Comparison of ENCODE assay signal across 2 cellular contexts in genomic region chr10:103215601-103216000, GRCh38.
A peak's percentile ranks its signal among the peaks of the same experiment; 100 is the strongest.
TF ChIP-seq lines count a peak whose summit lies in the region.

No MANE protein-coding gene starts in this region.

TF ChIP-seq in HEK293, 187 proteins besides CTCF, POLR2A, EP300 and RAD21:
- TF ChIP-seq ZNF768 (tag by site-specific recombination; IDR thresholded peaks at IDR 0.05): no peak
- TF ChIP-seq ZNF843 (tag by site-specific recombination; IDR thresholded peaks at IDR 0.05): no peak
- TF ChIP-seq ZNF677 (tag by site-specific recombination; IDR thresholded peaks at IDR 0.05): no peak
- TF ChIP-seq ZFHX2 (tag by site-specific recombination; conservative IDR thresholded peaks at IDR 0.05): 0 out of 2 replicates have a peak, but pooled peaks have one; percentile 11
- TF ChIP-seq ZNF223 (tag by site-specific recombination; IDR thresholded peaks at IDR 0.05): no peak
- TF ChIP-seq ZNF266 (tag by site-specific recombination; IDR thresholded peaks at IDR 0.05; ENCODE audit: low read depth): no peak

TF ChIP-seq in H1, 55 proteins besides CTCF, POLR2A, EP300 and RAD21:
- no peak for TF ChIP-seq KDM1A (IDR thresholded peaks at IDR 0.05; ENCODE audit: borderline replicate concordance, low read length)
- no peak for TF ChIP-seq HDAC6 (IDR thresholded peaks at IDR 0.05; ENCODE audit: low read depth, low read length)
- no peak for TF ChIP-seq EZH2 (IDR thresholded peaks at IDR 0.05; ENCODE audit: low read depth, low read length, severe bottlenecking)
